1 cellular context compared by ENCODE assay signal in genomic region chr15:77720617-77721016, GRCh38.
TF ChIP-seq lines count a peak whose summit lies in the region.

No MANE protein-coding gene starts in this region.

TF ChIP-seq in IMR-90, 13 proteins besides CTCF, POLR2A, EP300 and RAD21 (continued from another document):
- TF ChIP-seq MAFK (IDR thresholded peaks at IDR 0.05; ENCODE audit: low read depth, low read length) (no peak), MXI1 (IDR thresholded peaks at IDR 0.05; ENCODE audit: borderline replicate concordance, low read depth, low read length) (no peak), RCOR1 (IDR thresholded peaks at IDR 0.05; ENCODE audit: insufficient replicate concordance, low read length) (no peak), CEBPB (IDR thresholded peaks at IDR 0.05; ENCODE audit: low read depth, low read length) (no peak), SMC3 (IDR thresholded peaks at IDR 0.05; ENCODE audit: low read depth, low read length) (no peak), USF2 (IDR thresholded peaks at IDR 0.05; ENCODE audit: low read depth, low read length) (no peak), RFX5 (IDR thresholded peaks at IDR 0.05; ENCODE audit: low read depth, low read length) (no peak), BHLHE40 (IDR thresholded peaks at IDR 0.05; ENCODE audit: low read depth, low read length) (no peak), NFE2L2 (IDR thresholded peaks at IDR 0.05; ENCODE audit: low read depth, low read length) (no peak), MAZ (IDR thresholded peaks at IDR 0.05; ENCODE audit: borderline replicate concordance, low read depth, low read length) (no peak)
- TF ChIP-seq, protein P1, sequence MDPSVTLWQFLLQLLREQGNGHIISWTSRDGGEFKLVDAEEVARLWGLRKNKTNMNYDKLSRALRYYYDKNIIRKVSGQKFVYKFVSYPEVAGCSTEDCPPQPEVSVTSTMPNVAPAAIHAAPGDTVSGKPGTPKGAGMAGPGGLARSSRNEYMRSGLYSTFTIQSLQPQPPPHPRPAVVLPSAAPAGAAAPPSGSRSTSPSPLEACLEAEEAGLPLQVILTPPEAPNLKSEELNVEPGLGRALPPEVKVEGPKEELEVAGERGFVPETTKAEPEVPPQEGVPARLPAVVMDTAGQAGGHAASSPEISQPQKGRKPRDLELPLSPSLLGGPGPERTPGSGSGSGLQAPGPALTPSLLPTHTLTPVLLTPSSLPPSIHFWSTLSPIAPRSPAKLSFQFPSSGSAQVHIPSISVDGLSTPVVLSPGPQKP (IDR thresholded peaks at IDR 0.05; ENCODE audit: borderline replicate concordance, low read depth, low read length) = no peak
